8 cellular contexts compared by ENCODE assay signal in the genomic region with DNA sequence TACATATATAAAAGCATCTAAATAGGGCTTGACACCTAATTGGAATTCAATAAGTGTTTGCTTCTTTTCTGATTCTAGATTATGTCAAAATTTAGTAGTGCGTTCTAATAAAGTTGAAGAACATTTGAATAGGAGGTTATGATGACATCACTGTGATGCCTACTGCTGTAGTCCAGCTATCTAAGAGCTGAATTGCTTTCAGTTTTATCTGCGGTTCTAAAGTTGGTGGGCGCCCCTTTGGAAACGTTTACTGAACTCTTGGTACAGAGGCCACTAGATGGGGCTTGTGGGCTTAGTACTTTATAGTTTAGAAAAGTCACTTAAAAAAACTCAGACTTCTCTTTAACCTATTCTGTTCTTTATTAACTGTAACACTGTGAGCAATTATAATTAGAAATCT.
DNase-seq lines count a peak whose midpoint lies in the region; ATAC-seq, FAIRE-seq and TF ChIP-seq lines count a peak whose summit lies in the region.

No MANE protein-coding gene starts in this region.

- H3K79me2 ChIP-seq in K562 (ENCODE audit: control insufficient read depth, insufficient read depth, low read length) = no peaks in the 10 kb centered on the region

- no peak overlapping the region for H2AFZ ChIP-seq in K562 (ENCODE audit: low read depth, low read length)

- no peak overlapping the region for H3K27ac ChIP-seq in C4-2B
- H3K27ac ChIP-seq in K562 (ENCODE audit: extremely low read depth, low read depth, low read length) = no peak overlapping the region
- no peak overlapping the region for H3K27ac ChIP-seq in esophagus muscularis mucosa (replicated peaks in 1 of 4)

- H3K4me3 Mint-ChIP-seq in nephron = no peak overlapping the region
- H3K4me3 Mint-ChIP-seq in activated CD4-positive, alpha-beta T cell treated with anti-CD3 and anti-CD28 coated beads, Interleukin-2, amount 10 ng/mL, durations not matched to agents 24 days and 14 days = no peak overlapping the region

- FAIRE-seq in K562 (lab: Jason Lieb, UNC) = no peak

- H3K27ac Mint-ChIP-seq in nephron = peak overlapping the region in 1 of 3 experiments; percentile 57
- no peak overlapping the region for H3K27ac Mint-ChIP-seq in activated CD4-positive, alpha-beta T cell treated with anti-CD3 and anti-CD28 coated beads, Interleukin-2, amount 10 ng/mL, durations not matched to agents 24 days and 14 days

- CTCF ChIA-PET in K562 (lab: Yijun Ruan, JAX; ENCODE audit: low intra/inter-chr PET ratio) = no interaction called here

- DNase-seq in H7 (peak; percentile 44), NCI-H2227 (lab: John Stamatoyannopoulos, UW; ENCODE audit: unreplicated experiment) (peak; percentile 8), K562 (ENCODE audit: extremely low read depth in 1 of 4, low spot score in 3 of 4) (peak in 2 of 4 experiments; percentile 3 to 9), esophagus muscularis mucosa (ENCODE audit: extremely low spot score) (no peak)
- DNase-seq in activated effector memory CD4-positive, alpha-beta T cell treated with Interleukin-2 at 50 U/mL for 16 hours = no peak
- no peak for DNase-seq in activated CD4-positive, alpha-beta T cell treated with anti-CD3 and anti-CD28 coated beads, Interleukin-2, amount 10 ng/mL, durations not matched to agents 24 days and 14 days

- H3K27me3 Mint-ChIP-seq in nephron (ENCODE audit: low read depth) = no peaks in the 10 kb centered on the region
- no peaks in the 10 kb centered on the region for H3K27me3 Mint-ChIP-seq in activated CD4-positive, alpha-beta T cell treated with anti-CD3 and anti-CD28 coated beads, Interleukin-2, amount 10 ng/mL, durations not matched to agents 24 days and 14 days

- WGBS in K562 (ENCODE audit: insufficient coverage, low coverage, missing lambda C conversion rate) = 2% methylated on average over 4 of the region's 4 CpGs
- 27% methylated on average over 4 of the region's 4 CpGs for WGBS in esophagus muscularis mucosa

- H3K9me3 ChIP-seq in K562 (replicated peaks; ENCODE audit: control insufficient read depth, insufficient read depth, low read depth, low read length) (no peaks in the 10 kb centered on the region), esophagus muscularis mucosa (no peaks in the 10 kb centered on the region)

- H3K27me3 ChIP-seq in H7 (ENCODE audit: control insufficient read depth, insufficient read depth, low read length) = no peaks in the 10 kb centered on the region
- H3K27me3 ChIP-seq in K562 (ENCODE audit: control insufficient read depth in 2 of 2, insufficient read depth in 2 of 2, low read length in 2 of 2) = no peaks in the 10 kb centered on the region
- H3K27me3 ChIP-seq in esophagus muscularis mucosa = no peaks in the 10 kb centered on the region

- TF ChIP-seq EP300 in K562 (IDR thresholded peaks at IDR 0.05; ENCODE audit: low read length) = no peak
- no peak for TF ChIP-seq EP300 in esophagus muscularis mucosa (IDR thresholded peaks at IDR 0.05)

- no peaks in the 10 kb centered on the region for H3K9me3 Mint-ChIP-seq in nephron
- H3K9me3 Mint-ChIP-seq in activated CD4-positive, alpha-beta T cell treated with anti-CD3 and anti-CD28 coated beads, Interleukin-2, amount 10 ng/mL, durations not matched to agents 24 days and 14 days = no peaks in the 10 kb centered on the region

- TF ChIP-seq CTCF in C4-2B (conservative IDR thresholded peaks at IDR 0.05) (peak; percentile 75), K562 (IDR thresholded peaks at IDR 0.05 in 2 of 3, conservative IDR thresholded peaks at IDR 0.05 in 1 of 3; ENCODE audit: insufficient read depth in 2 of 3, low read depth in 1 of 3, low read length in 3 of 3) (no peak; a peak in 1 of 6 replicates), nephron (IDR thresholded peaks at IDR 0.05; ENCODE audit: unreplicated experiment in 3 of 3) (peak; percentile 52 to 59 (median 54)), esophagus muscularis mucosa (IDR thresholded peaks at IDR 0.05) (peak in 1 of 3 experiments; percentile 15)

- H3K9ac ChIP-seq in K562 (ENCODE audit: insufficient read depth in 1 of 2, low read depth in 2 of 2, low read length in 2 of 2) = no peak overlapping the region

- H3K36me3 ChIP-seq in H7 (replicated peaks; ENCODE audit: control insufficient read depth, insufficient read depth, low read length) = no peaks in the 10 kb centered on the region
- H3K36me3 ChIP-seq in K562 (ENCODE audit: control insufficient read depth, insufficient read depth, low read length) = no peaks in the 10 kb centered on the region
- no peaks in the 10 kb centered on the region for H3K36me3 ChIP-seq in esophagus muscularis mucosa

- TF ChIP-seq RAD21 in K562 (CRISPR knock-in tag; conservative IDR thresholded peaks at IDR 0.05 in 1 of 2, IDR thresholded peaks at IDR 0.05 in 1 of 2) = peak in 1 of 2 experiments; percentile 17; a peak in 1 of 4 replicates

- in situ Hi-C loops in K562 (cut with MboI) = loop anchor here (25.0 kb wide), 1 partner anchor 313 kb away; no protein-coding TSS in a partner anchor

- TF ChIP-seq POLR2A in K562 (conservative IDR thresholded peaks at IDR 0.05) = no peak
- no peak for TF ChIP-seq POLR2A in esophagus muscularis mucosa (IDR thresholded peaks at IDR 0.05; ENCODE audit: low read depth)

- H3K4me1 Mint-ChIP-seq in nephron = no peaks in the 10 kb centered on the region
- no peaks in the 10 kb centered on the region for H3K4me1 Mint-ChIP-seq in activated CD4-positive, alpha-beta T cell treated with anti-CD3 and anti-CD28 coated beads, Interleukin-2, amount 10 ng/mL, durations not matched to agents 24 days and 14 days

- POLR2A ChIA-PET in K562 (lab: Yijun Ruan, JAX) = no interaction called here

- intact Hi-C loops in K562 (cut with micrococcal nuclease) = no loop called here
- intact Hi-C loops in esophagus muscularis mucosa (cut with DNase I) = no loop called here
- intact Hi-C loops in activated CD4-positive, alpha-beta T cell treated with anti-CD3 and anti-CD28 coated beads, Interleukin-2, amount 10 ng/mL, durations not matched to agents 24 days and 14 days (cut with micrococcal nuclease) = no loop called here

- H3K4me2 ChIP-seq in K562 (ENCODE audit: insufficient read depth, low read length) = no peak overlapping the region

- no TSS peak for BruUV-seq in K562 (replicated peaks; lab: Mats Ljungman, UMichigan)

- H3K9me1 ChIP-seq in K562 (ENCODE audit: control insufficient read depth, insufficient read depth, low read length) = no peaks in the 10 kb centered on the region

- H3K4me1 ChIP-seq in K562 (replicated peaks in 1 of 2; ENCODE audit: control insufficient read depth in 2 of 2, insufficient read depth in 2 of 2, low read length in 2 of 2) = no peaks in the 10 kb centered on the region
- no peaks in the 10 kb centered on the region for H3K4me1 ChIP-seq in esophagus muscularis mucosa

- no peaks in the 10 kb centered on the region for H3K36me3 Mint-ChIP-seq in nephron (ENCODE audit: low read depth)
- H3K36me3 Mint-ChIP-seq in activated CD4-positive, alpha-beta T cell treated with anti-CD3 and anti-CD28 coated beads, Interleukin-2, amount 10 ng/mL, durations not matched to agents 24 days and 14 days (ENCODE audit: low read depth) = no peaks in the 10 kb centered on the region

- no peak for ATAC-seq in K562

- H3K4me3 ChIP-seq in H7 (ENCODE audit: insufficient read depth, low read depth, low read length) (no peak overlapping the region), K562 (no peak overlapping the region), esophagus muscularis mucosa (no peak overlapping the region)

- no peaks in the 10 kb centered on the region for H4K20me1 ChIP-seq in K562 (replicated peaks; ENCODE audit: control insufficient read depth, insufficient read depth, low read length)

TF ChIP-seq in K562, 482 proteins besides CTCF, POLR2A, EP300 and RAD21 (continues in another document):
- no peak for TF ChIP-seq ZNF282 (CRISPR knock-in tag; IDR thresholded peaks at IDR 0.05)
- TF ChIP-seq, protein P1, sequence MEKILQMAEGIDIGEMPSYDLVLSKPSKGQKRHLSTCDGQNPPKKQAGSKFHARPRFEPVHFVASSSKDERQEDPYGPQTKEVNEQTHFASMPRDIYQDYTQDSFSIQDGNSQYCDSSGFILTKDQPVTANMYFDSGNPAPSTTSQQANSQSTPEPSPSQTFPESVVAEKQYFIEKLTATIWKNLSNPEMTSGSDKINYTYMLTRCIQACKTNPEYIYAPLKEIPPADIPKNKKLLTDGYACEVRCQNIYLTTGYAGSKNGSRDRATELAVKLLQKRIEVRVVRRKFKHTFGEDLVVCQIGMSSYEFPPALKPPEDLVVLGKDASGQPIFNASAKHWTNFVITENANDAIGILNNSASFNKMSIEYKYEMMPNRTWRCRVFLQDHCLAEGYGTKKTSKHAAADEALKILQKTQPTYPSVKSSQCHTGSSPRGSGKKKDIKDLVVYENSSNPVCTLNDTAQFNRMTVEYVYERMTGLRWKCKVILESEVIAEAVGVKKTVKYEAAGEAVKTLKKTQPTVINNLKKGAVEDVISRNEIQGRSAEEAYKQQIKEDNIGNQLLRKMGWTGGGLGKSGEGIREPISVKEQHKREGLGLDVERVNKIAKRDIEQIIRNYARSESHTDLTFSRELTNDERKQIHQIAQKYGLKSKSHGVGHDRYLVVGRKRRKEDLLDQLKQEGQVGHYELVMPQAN (IDR thresholded peaks at IDR 0.05; ENCODE audit: borderline replicate concordance) = no peak

Comparison
In these comparisons a context has a peak if more than half of its experiments do, and no peak if none do; other contexts are left out.
1. CTCF ChIP-seq: peak in C4-2B (single experiment) and nephron (3 of 3); none in K562 (0 of 3).
2. DNase-seq: peak in H7 (single experiment) and NCI-H2227 (single experiment); none in esophagus muscularis mucosa (single experiment), activated effector memory CD4-positive, alpha-beta T cell treated with Interleukin-2 at 50 U/mL for 16 hours (single experiment) and activated CD4-positive, alpha-beta T cell treated with anti-CD3 and anti-CD28 coated beads, Interleukin-2, amount 10 ng/mL, durations not matched to agents 24 days and 14 days (single experiment).